Comparison of ENCODE assay signal across 19 cellular contexts in the genomic region with DNA sequence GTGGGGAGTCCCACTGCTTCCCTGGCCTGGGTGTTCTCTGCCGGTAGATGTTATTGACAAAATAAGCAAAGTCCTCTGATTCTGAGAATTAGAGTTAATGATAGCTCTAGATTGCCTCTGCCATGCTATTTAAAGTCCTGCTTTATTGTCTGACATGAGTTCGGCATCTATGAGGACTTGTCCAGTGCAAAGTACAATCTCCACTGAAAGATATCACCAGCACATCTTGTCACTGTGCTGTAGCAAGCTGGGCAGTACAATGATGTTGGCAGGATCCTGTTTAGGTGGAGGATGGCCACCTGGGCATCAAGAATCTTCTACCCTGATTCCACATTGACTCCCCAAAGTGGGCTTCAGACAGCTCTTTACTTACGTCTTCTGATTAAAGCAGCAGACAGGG. TPM values are rescaled to one million over a fixed set of nuclear protein-coding genes. Genes with fewer than 3 reads are reported as not detected.
A peak's percentile ranks its signal among the peaks of the same experiment; 100 is the strongest.
DNase-seq lines count a peak whose midpoint lies in the region; ATAC-seq and TF ChIP-seq lines count a peak whose summit lies in the region.
"Had no signal": no experiment of that assay in that cellular context is flagged by ENCODE, and none has a peak within 500 bp of the region (broad histone marks: within the 10 kb centered on the region; RNA-seq: fewer than 3 reads in every experiment).

No MANE protein-coding gene starts in this region.

- DNase-seq in activated CD8-positive, alpha-beta T cell treated with anti-CD3 and anti-CD28 coated beads for 36 hours = no peak
- DNase-seq in activated CD8-positive, alpha-beta T cell treated with anti-CD3 and anti-CD28 coated beads, Interleukin-2, amount 10 ng/mL, durations not matched to agents 7 days and 5 days = no peak
- DNase-seq in T-helper 17 cell = no peak
- no peak for DNase-seq in left lobe of liver (ENCODE audit: low spot score)
- no peak for DNase-seq in stimulated activated effector memory CD8-positive, alpha-beta T cell treated with anti-CD3 and anti-CD28 coated beads, Interleukin-12 subunit alpha, Interleukin-12 subunit beta, amount 100 ng/mL, for 72 hours (ENCODE audit: low spot score in 2 of 2)
- DNase-seq in lower lobe of right lung = no peak
- no peak for DNase-seq in HPDE6-E6E7 (ENCODE audit: extremely low spot score)
- DNase-seq: activated CD8-positive, alpha-beta memory T cell treated with anti-CD3 and anti-CD28 coated beads, Interleukin-2, amount 10 ng/mL, durations not matched to agents 7 days and 5 days; activated effector memory CD4-positive, alpha-beta T cell treated with anti-CD3 and anti-CD28 coated beads, Interleukin-2, amount 50 U/mL, for 16 hours; DMS 273 treated with DMSO at 0.1 percent for 48 hours; dorsolateral prefrontal cortex; GF-D8; NCI-H146; ovary; SJCRH30; stimulated activated naive CD4-positive, alpha-beta T cell treated with Interleukin-2 at 50 U/mL for 16 hours; transverse colon had no signal

- POLR2A ChIA-PET in activated CD8-positive, alpha-beta T cell treated with anti-CD3 and anti-CD28 coated beads for 36 hours (lab: Charles Lee) = no interaction called here
- POLR2A ChIA-PET in activated CD8-positive, alpha-beta T cell treated with anti-CD3 and anti-CD28 coated beads, Interleukin-2, amount 10 ng/mL, durations not matched to agents 7 days and 5 days (lab: Charles Lee) = interaction anchor here (4.9 kb wide), 1 partner anchor 21 kb away, joined by 30 read pairs; no protein-coding TSS in a partner anchor

- no peaks in the 10 kb centered on the region for H3K36me3 ChIP-seq in lower lobe of right lung
- H3K36me3 ChIP-seq: BLaER1, ovary, SJCRH30, transverse colon had no signal

- peaks cover 2% of the 10 kb centered on the region for H3K9me3 Mint-ChIP-seq in activated CD8-positive, alpha-beta T cell treated with anti-CD3 and anti-CD28 coated beads for 36 hours
- H3K9me3 Mint-ChIP-seq in activated CD8-positive, alpha-beta T cell treated with anti-CD3 and anti-CD28 coated beads, Interleukin-2, amount 10 ng/mL, durations not matched to agents 7 days and 5 days (ENCODE audit: insufficient read depth) = no peaks in the 10 kb centered on the region
- no peaks in the 10 kb centered on the region for H3K9me3 Mint-ChIP-seq in stimulated activated effector memory CD8-positive, alpha-beta T cell treated with anti-CD3 and anti-CD28 coated beads, Interleukin-12 subunit alpha, Interleukin-12 subunit beta, amount 100 ng/mL, for 72 hours

- H3K4me1 ChIP-seq in lower lobe of right lung = peaks cover 10% of the 10 kb centered on the region

- ATAC-seq in activated CD8-positive, alpha-beta T cell treated with anti-CD3 and anti-CD28 coated beads for 36 hours = no peak
- ATAC-seq in activated CD8-positive, alpha-beta T cell treated with anti-CD3 and anti-CD28 coated beads, Interleukin-2, amount 10 ng/mL, durations not matched to agents 7 days and 5 days = no peak
- ATAC-seq in T-helper 17 cell (no peak), left lobe of liver (peak; percentile 53), lower lobe of right lung (no peak), GM21619 (IDR thresholded peaks at IDR 0.05; ENCODE audit: unreplicated experiment) (no peak)
- no peak for ATAC-seq in stimulated activated effector memory CD8-positive, alpha-beta T cell treated with anti-CD3 and anti-CD28 coated beads, Interleukin-12 subunit alpha, Interleukin-12 subunit beta, amount 100 ng/mL, for 72 hours
- ATAC-seq: activated CD8-positive, alpha-beta memory T cell treated with anti-CD3 and anti-CD28 coated beads, Interleukin-2, amount 10 ng/mL, durations not matched to agents 7 days and 5 days had no signal

- H3K36me3 Mint-ChIP-seq in activated CD8-positive, alpha-beta T cell treated with anti-CD3 and anti-CD28 coated beads for 36 hours (ENCODE audit: low read depth) = peaks cover 22% of the 10 kb centered on the region
- H3K36me3 Mint-ChIP-seq in activated CD8-positive, alpha-beta T cell treated with anti-CD3 and anti-CD28 coated beads, Interleukin-2, amount 10 ng/mL, durations not matched to agents 7 days and 5 days (ENCODE audit: low read depth) = peaks cover 45% of the 10 kb centered on the region
- H3K36me3 Mint-ChIP-seq in T-helper 17 cell (ENCODE audit: low read depth) = peaks cover 9% of the 10 kb centered on the region
- H3K36me3 Mint-ChIP-seq in stimulated activated effector memory CD8-positive, alpha-beta T cell treated with anti-CD3 and anti-CD28 coated beads, Interleukin-12 subunit alpha, Interleukin-12 subunit beta, amount 100 ng/mL, for 72 hours = peaks cover 39% of the 10 kb centered on the region

- no peaks in the 10 kb centered on the region for H3K27me3 ChIP-seq in lower lobe of right lung (ENCODE audit: low read depth)
- H3K27me3 ChIP-seq: BLaER1, dorsolateral prefrontal cortex, ovary, SJCRH30 had no signal

- peaks cover 29% of the 10 kb centered on the region for H3K4me1 Mint-ChIP-seq in activated CD8-positive, alpha-beta T cell treated with anti-CD3 and anti-CD28 coated beads for 36 hours (ENCODE audit: low read depth)
- peaks cover 17% of the 10 kb centered on the region for H3K4me1 Mint-ChIP-seq in activated CD8-positive, alpha-beta T cell treated with anti-CD3 and anti-CD28 coated beads, Interleukin-2, amount 10 ng/mL, durations not matched to agents 7 days and 5 days (ENCODE audit: low read depth)
- H3K4me1 Mint-ChIP-seq in T-helper 17 cell = peaks cover 13% of the 10 kb centered on the region
- peaks cover 46% of the 10 kb centered on the region for H3K4me1 Mint-ChIP-seq in stimulated activated effector memory CD8-positive, alpha-beta T cell treated with anti-CD3 and anti-CD28 coated beads, Interleukin-12 subunit alpha, Interleukin-12 subunit beta, amount 100 ng/mL, for 72 hours

- H3K27ac ChIP-seq in lower lobe of right lung = no peak overlapping the region
- H3K27ac ChIP-seq: BLaER1, ovary, SJCRH30 had no signal

- intact Hi-C loops in activated CD8-positive, alpha-beta T cell treated with anti-CD3 and anti-CD28 coated beads for 36 hours (cut with micrococcal nuclease) = no loop called here
- intact Hi-C loops in lower lobe of right lung (cut with DNase I) = no loop called here

- TF ChIP-seq CTCF in activated CD8-positive, alpha-beta T cell treated with anti-CD3 and anti-CD28 coated beads for 36 hours (IDR thresholded peaks at IDR 0.05) = no peak
- TF ChIP-seq CTCF in lower lobe of right lung (IDR thresholded peaks at IDR 0.05) = no peak

- no peak overlapping the region for H3K4me3 Mint-ChIP-seq in activated CD8-positive, alpha-beta T cell treated with anti-CD3 and anti-CD28 coated beads for 36 hours
- H3K4me3 Mint-ChIP-seq in activated CD8-positive, alpha-beta T cell treated with anti-CD3 and anti-CD28 coated beads, Interleukin-2, amount 10 ng/mL, durations not matched to agents 7 days and 5 days = no peak overlapping the region
- H3K4me3 Mint-ChIP-seq in T-helper 17 cell = no peak overlapping the region
- no peak overlapping the region for H3K4me3 Mint-ChIP-seq in stimulated activated effector memory CD8-positive, alpha-beta T cell treated with anti-CD3 and anti-CD28 coated beads, Interleukin-12 subunit alpha, Interleukin-12 subunit beta, amount 100 ng/mL, for 72 hours
- H3K4me3 Mint-ChIP-seq: activated CD8-positive, alpha-beta memory T cell treated with anti-CD3 and anti-CD28 coated beads, Interleukin-2, amount 10 ng/mL, durations not matched to agents 7 days and 5 days had no signal

- H3K27ac Mint-ChIP-seq in activated CD8-positive, alpha-beta T cell treated with anti-CD3 and anti-CD28 coated beads for 36 hours = peak overlapping the region; percentile 43
- H3K27ac Mint-ChIP-seq in activated CD8-positive, alpha-beta T cell treated with anti-CD3 and anti-CD28 coated beads, Interleukin-2, amount 10 ng/mL, durations not matched to agents 7 days and 5 days = no peak overlapping the region
- peak overlapping the region; percentile 32 for H3K27ac Mint-ChIP-seq in T-helper 17 cell
- peak overlapping the region; percentile 12 for H3K27ac Mint-ChIP-seq in stimulated activated effector memory CD8-positive, alpha-beta T cell treated with anti-CD3 and anti-CD28 coated beads, Interleukin-12 subunit alpha, Interleukin-12 subunit beta, amount 100 ng/mL, for 72 hours
- H3K27ac Mint-ChIP-seq: activated CD8-positive, alpha-beta memory T cell treated with anti-CD3 and anti-CD28 coated beads, Interleukin-2, amount 10 ng/mL, durations not matched to agents 7 days and 5 days had no signal

- CTCF ChIA-PET in activated CD8-positive, alpha-beta T cell treated with anti-CD3 and anti-CD28 coated beads for 36 hours (lab: Charles Lee) = interaction anchor here (1.4 to 2.7 kb wide), 2 partner anchors 10 to 45 kb away, joined by 8 to 12 read pairs; no protein-coding TSS in a partner anchor
- CTCF ChIA-PET in activated CD8-positive, alpha-beta T cell treated with anti-CD3 and anti-CD28 coated beads, Interleukin-2, amount 10 ng/mL, durations not matched to agents 7 days and 5 days (lab: Charles Lee) = interaction anchor here (0.9 to 2.0 kb wide), 4 partner anchors 16 to 160 kb away, joined by 3 to 11 read pairs (median 4); no protein-coding TSS in a partner anchor

- no peak overlapping the region for H3K4me3 ChIP-seq in lower lobe of right lung
- H3K4me3 ChIP-seq: BLaER1, dorsolateral prefrontal cortex, ovary, SJCRH30, transverse colon had no signal

- no peaks in the 10 kb centered on the region for H3K9me3 ChIP-seq in T-helper 17 cell (ENCODE audit: control insufficient read depth, low read length, poor library complexity, severe bottlenecking)
- no peaks in the 10 kb centered on the region for H3K9me3 ChIP-seq in lower lobe of right lung
- H3K9me3 ChIP-seq: BLaER1, ovary, SJCRH30, transverse colon had no signal

- no peaks in the 10 kb centered on the region for H3K27me3 Mint-ChIP-seq in activated CD8-positive, alpha-beta T cell treated with anti-CD3 and anti-CD28 coated beads for 36 hours
- H3K27me3 Mint-ChIP-seq in activated CD8-positive, alpha-beta T cell treated with anti-CD3 and anti-CD28 coated beads, Interleukin-2, amount 10 ng/mL, durations not matched to agents 7 days and 5 days (ENCODE audit: low read depth) = no peaks in the 10 kb centered on the region
- no peaks in the 10 kb centered on the region for H3K27me3 Mint-ChIP-seq in T-helper 17 cell
- H3K27me3 Mint-ChIP-seq: activated CD8-positive, alpha-beta memory T cell treated with anti-CD3 and anti-CD28 coated beads, Interleukin-2, amount 10 ng/mL, durations not matched to agents 7 days and 5 days had no signal

RNA-seq across cellular contexts. Expression of gene ATP5PO, which starts 54.0 kb away (rescaled TPM):
- 100 to 1,000 TPM; 234 to 241 TPM for total RNA-seq in activated CD8-positive, alpha-beta T cell treated with anti-CD3 and anti-CD28 coated beads for 36 hours
- 100 to 1,000 TPM; 229 to 231 TPM for total RNA-seq in activated CD8-positive, alpha-beta T cell treated with anti-CD3 and anti-CD28 coated beads, Interleukin-2, amount 10 ng/mL, durations not matched to agents 7 days and 5 days
- total RNA-seq in T-helper 17 cell (100 to 1,000 TPM; 113 to 116 TPM), left lobe of liver (86.8 TPM), lower lobe of right lung (100 TPM)
